Comparison of ENCODE assay signal across 21 cellular contexts in genomic region chr12:5210179-5210917, GRCh38.
"Had no signal": no experiment of that assay in that cellular context is flagged by ENCODE, and none has a peak within 500 bp of the region (broad histone marks: within the 10 kb centered on the region; RNA-seq: fewer than 3 reads in every experiment).

No MANE protein-coding gene starts in this region.

- H3K4me2 ChIP-seq: KMS-11 had no signal

- H3K4me1 ChIP-seq: SJSA1 had no signal

- ATAC-seq: K562 had no signal

- H3K9me3 ChIP-seq: SJSA1 had no signal

- H3K4me3 ChIP-seq: K562, SJSA1, SK-N-MC had no signal

- H3K4me1 Mint-ChIP-seq: IgD-negative memory B cell had no signal

- H3K9ac ChIP-seq: KMS-11 had no signal

- H3K36me3 Mint-ChIP-seq: IgD-negative memory B cell had no signal

- H3K27ac Mint-ChIP-seq: IgD-negative memory B cell had no signal

- H3K27me3 ChIP-seq: SJSA1 had no signal

- DNase-seq: Kasumi-1, MM.1S, NCI-H1092 treated with DMSO at 0.1 percent for 48 hours, NCI-H1436, NCI-H187, NCI-H2029, NCI-H2081 treated with DMSO at 0.1 percent for 48 hours, NCI-H2171, NCI-H226, NCI-H524, NCI-H526 treated with DMSO at 0.1 percent for 48 hours, NCI-H774, Right ventricle myocardium superior, RPMI8226, SIG-M5 had no signal

- FAIRE-seq: K562, RCC 7860 had no signal

- H3K36me3 ChIP-seq: SJSA1 had no signal

- H3K4me3 Mint-ChIP-seq: IgD-negative memory B cell had no signal

- H3K27ac ChIP-seq: KMS-11, SJSA1, SK-N-MC had no signal
